In genomic region chr3:182925330-182925943, GRCh38 we compare ENCODE assay signal across 8 cellular contexts. TPM values are rescaled to one million over a fixed set of nuclear protein-coding genes. Genes with fewer than 3 reads are reported as not detected.
DNase-seq lines count a peak whose midpoint lies in the region; ATAC-seq lines count a peak whose summit lies in the region.

No MANE protein-coding gene starts in this region.

- no peaks in the 10 kb centered on the region; the same call in 1 of the 2 replicates for H3K36me3 ChIP-seq in H7 (replicated peaks; ENCODE audit: control insufficient read depth, insufficient read depth, low read length)

- in situ Hi-C loops in G401 (cut with HindIII; ENCODE audit: low sequenced_read_pairs), result no loop called here

- H3K27me3 ChIP-seq in H7 (ENCODE audit: control insufficient read depth, insufficient read depth, low read length), result no peaks in the 10 kb centered on the region

- ATAC-seq in GM19468 (IDR thresholded peaks at IDR 0.05; ENCODE audit: extremely low read depth, unreplicated experiment) (peak; percentile 91), HG03342 (IDR thresholded peaks at IDR 0.05; ENCODE audit: unreplicated experiment) (peak; percentile 95), GM19035 (IDR thresholded peaks at IDR 0.05; ENCODE audit: unreplicated experiment) (no peak)
- ATAC-seq in stimulated activated naive CD8-positive, alpha-beta T cell treated with anti-CD3 and anti-CD28 coated beads, Interleukin-15, Interleukin-2, amounts not matched to agents 100 U/mL and 50 U/mL, for 24 hours, result no peak

- H3K4me3 ChIP-seq in H7 (ENCODE audit: insufficient read depth, low read depth, low read length), result no peak overlapping the region

- DNase-seq in G401 (ENCODE audit: low spot score), result peak; percentile 12
- peak; percentile 82 for DNase-seq in fibroblast of gingiva (ENCODE audit: low read depth)
- no peak for DNase-seq in globus pallidus (ENCODE audit: low spot score)
- DNase-seq in stimulated activated naive CD8-positive, alpha-beta T cell treated with anti-CD3 and anti-CD28 coated beads, Interleukin-15, Interleukin-2, amounts not matched to agents 100 U/mL and 50 U/mL, for 24 hours, result no peak
- DNase-seq in H7, result no peak

RNA-seq across cellular contexts. Expression of gene DCUN1D1, which starts 54.9 kb away (rescaled TPM):
- 6.1 and 9.6 TPM in 2 replicates for total RNA-seq in G401 (2014; rRNA removed; shearing (Covaris generic))
- 22.0 and 31.0 TPM in 2 replicates for total RNA-seq in H7 (2014; rRNA removed; shearing (Covaris generic))

Comparison
In these comparisons a context has a peak if more than half of its experiments do, and no peak if none do; other contexts are left out.
1. DNase-seq: peak in G401 (single experiment) and fibroblast of gingiva (single experiment); none in globus pallidus (single experiment), stimulated activated naive CD8-positive, alpha-beta T cell treated with anti-CD3 and anti-CD28 coated beads, Interleukin-15, Interleukin-2, amounts not matched to agents 100 U/mL and 50 U/mL, for 24 hours (single experiment) and H7 (single experiment).
2. ATAC-seq: peak in GM19468 (single experiment) and HG03342 (single experiment); none in stimulated activated naive CD8-positive, alpha-beta T cell treated with anti-CD3 and anti-CD28 coated beads, Interleukin-15, Interleukin-2, amounts not matched to agents 100 U/mL and 50 U/mL, for 24 hours (single experiment) and GM19035 (single experiment).